Comparison of ENCODE assay signal across 14 cellular contexts in the genomic region with DNA sequence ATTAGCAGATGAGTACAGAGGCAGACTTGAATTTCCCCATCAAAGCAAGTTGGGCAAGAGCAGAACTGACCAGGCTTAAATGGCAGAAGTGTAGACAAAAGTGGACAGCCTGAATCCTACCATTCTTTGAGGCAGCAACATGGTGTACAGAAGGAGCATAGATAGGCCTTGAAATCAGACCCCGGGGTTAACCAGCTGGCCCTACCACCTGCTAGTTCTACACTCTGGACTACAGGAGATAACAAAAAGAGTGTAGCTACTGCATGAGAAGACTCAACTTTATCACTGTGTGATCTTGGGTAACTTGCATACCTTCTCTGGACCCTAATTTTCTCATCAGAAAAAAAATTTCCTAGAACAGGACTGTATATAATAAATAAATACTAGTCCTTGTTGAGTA.
"Had no signal": no experiment of that assay in that cellular context is flagged by ENCODE, and none has a peak within 500 bp of the region (broad histone marks: within the 10 kb centered on the region; RNA-seq: fewer than 3 reads in every experiment).

No MANE protein-coding gene starts in this region.

- ATAC-seq: activated CD8-positive, alpha-beta T cell treated with anti-CD3 and anti-CD28 coated beads for 36 hours had no signal

- H3K27me3 ChIP-seq: breast epithelium, spleen had no signal

- DNase-seq: activated CD8-positive, alpha-beta memory T cell treated with anti-CD3 and anti-CD28 coated beads, Interleukin-2, amount 50 U/mL, for 48 hours; activated CD8-positive, alpha-beta T cell treated with anti-CD3 and anti-CD28 coated beads for 36 hours; activated naive CD4-positive, alpha-beta T cell; esophagus squamous epithelium; foreskin fibroblast; mammary epithelial cell; psoas muscle; spleen; stimulated activated CD4-positive, alpha-beta T cell treated with anti-CD3 and anti-CD28 coated beads, Interleukin-2, amount 100 ng/mL, for 24 hours; stimulated activated naive CD4-positive, alpha-beta T cell treated with Interleukin-2 at 50 U/mL for 16 hours; T-helper 9 cell; trophoblast cell had no signal

- H3K27ac ChIP-seq: breast epithelium, psoas muscle, spleen had no signal

- H3K36me3 ChIP-seq: breast epithelium, esophagus squamous epithelium, spleen had no signal

- FAIRE-seq: endometrium had no signal

- H3K4me1 ChIP-seq: breast epithelium, psoas muscle had no signal

- H3K9me3 ChIP-seq: breast epithelium, esophagus squamous epithelium, psoas muscle, spleen had no signal

- H3K4me3 ChIP-seq: breast epithelium, esophagus squamous epithelium, psoas muscle, spleen had no signal
